Comparison of ENCODE assay signal across 18 cellular contexts in genomic region chr17:45200701-45201100, GRCh38. TPM values are rescaled to one million over a fixed set of nuclear protein-coding genes. Genes with fewer than 3 reads are reported as not detected.
DNase-seq lines count a peak whose midpoint lies in the region; ATAC-seq, FAIRE-seq and TF ChIP-seq lines count a peak whose summit lies in the region.
"Had no signal": no experiment of that assay in that cellular context is flagged by ENCODE, and none has a peak within 500 bp of the region (broad histone marks: within the 10 kb centered on the region; RNA-seq: fewer than 3 reads in every experiment).

No MANE protein-coding gene starts in this region.

- H3K4me1 Mint-ChIP-seq in stimulated activated effector memory CD8-positive, alpha-beta T cell treated with anti-CD3 and anti-CD28 coated beads, Interleukin-12 subunit alpha, Interleukin-12 subunit beta, amount 100 ng/mL, for 72 hours: no peaks in the 10 kb centered on the region

- no peak for FAIRE-seq in bronchial epithelial cell (lab: Jason Lieb, UNC)
- FAIRE-seq: colon had no signal

- H3K4me1 ChIP-seq in stomach (peaks cover 4 to 14% (median 10%) of the 10 kb centered on the region in 4 donors), ascending aorta (peaks cover 0 to 4% of the 10 kb centered on the region in 2 donors)

- H3K4me3 ChIP-seq in AG10803 (ENCODE audit: low read length) (no peak overlapping the region), bronchial epithelial cell (ENCODE audit: low read depth, low read length) (no peak overlapping the region), stomach (no peak overlapping the region), ascending aorta (no peak overlapping the region)
- H3K4me3 ChIP-seq: spleen had no signal

- H3K9me3 ChIP-seq in stomach (no peaks in the 10 kb centered on the region), ascending aorta (no peaks in the 10 kb centered on the region)
- H3K9me3 ChIP-seq: spleen had no signal

- no peak overlapping the region for H3K4me3 Mint-ChIP-seq in stimulated activated effector memory CD8-positive, alpha-beta T cell treated with anti-CD3 and anti-CD28 coated beads, Interleukin-12 subunit alpha, Interleukin-12 subunit beta, amount 100 ng/mL, for 72 hours
- H3K4me3 Mint-ChIP-seq: activated naive CD8-positive, alpha-beta T cell treated with anti-CD3 and anti-CD28 coated beads, Interleukin-2, amount 10 ng/mL, durations not matched to agents 7 days and 5 days; neural crest cell had no signal

- ATAC-seq in stimulated activated effector memory CD8-positive, alpha-beta T cell treated with anti-CD3 and anti-CD28 coated beads, Interleukin-12 subunit alpha, Interleukin-12 subunit beta, amount 100 ng/mL, for 72 hours: no peak
- ATAC-seq in stimulated activated naive CD8-positive, alpha-beta T cell treated with anti-CD3 and anti-CD28 coated beads, Interleukin-15, Interleukin-2, amounts not matched to agents 100 U/mL and 50 U/mL, for 24 hours: no peak
- ATAC-seq: HCT116 had no signal

- no peak for TF ChIP-seq CTCF in AG10803 (conservative IDR thresholded peaks at IDR 0.05; ENCODE audit: low read length)
- no peak for TF ChIP-seq CTCF in bronchial epithelial cell (IDR thresholded peaks at IDR 0.05; ENCODE audit: insufficient read depth, low read length, severe bottlenecking)
- TF ChIP-seq CTCF in stomach (IDR thresholded peaks at IDR 0.05): no peak
- TF ChIP-seq CTCF in ascending aorta (IDR thresholded peaks at IDR 0.05): no peak

- WGBS in stomach, 5 donors: 65 to 81% (median 74%) methylated on average over 9 of the region's 9 CpGs

- no peaks in the 10 kb centered on the region for H3K9me3 Mint-ChIP-seq in stimulated activated effector memory CD8-positive, alpha-beta T cell treated with anti-CD3 and anti-CD28 coated beads, Interleukin-12 subunit alpha, Interleukin-12 subunit beta, amount 100 ng/mL, for 72 hours
- H3K9me3 Mint-ChIP-seq: activated naive CD8-positive, alpha-beta T cell treated with anti-CD3 and anti-CD28 coated beads, Interleukin-2, amount 10 ng/mL, durations not matched to agents 7 days and 5 days; neural crest cell had no signal

- H3K36me3 ChIP-seq in bronchial epithelial cell (ENCODE audit: control insufficient read depth, insufficient read depth, low read length) (no peaks in the 10 kb centered on the region), stomach (no peaks in the 10 kb centered on the region), ascending aorta (no peaks in the 10 kb centered on the region)
- H3K36me3 ChIP-seq: spleen had no signal

- H3K27ac ChIP-seq in stomach: no peak overlapping the region
- H3K27ac ChIP-seq in ascending aorta: no peak overlapping the region

- H3K36me3 Mint-ChIP-seq in stimulated activated effector memory CD8-positive, alpha-beta T cell treated with anti-CD3 and anti-CD28 coated beads, Interleukin-12 subunit alpha, Interleukin-12 subunit beta, amount 100 ng/mL, for 72 hours: no peaks in the 10 kb centered on the region
- H3K36me3 Mint-ChIP-seq: activated naive CD8-positive, alpha-beta T cell treated with anti-CD3 and anti-CD28 coated beads, Interleukin-2, amount 10 ng/mL, durations not matched to agents 7 days and 5 days had no signal

- no peak for TF ChIP-seq EP300 in stomach (IDR thresholded peaks at IDR 0.05)

- H3K27me3 ChIP-seq in bronchial epithelial cell (ENCODE audit: control insufficient read depth, insufficient read depth, low read length) (no peaks in the 10 kb centered on the region), stomach (no peaks in the 10 kb centered on the region), ascending aorta (no peaks in the 10 kb centered on the region)
- H3K27me3 ChIP-seq: spleen had no signal

- intact Hi-C loops in stomach (cut with DNase I; ENCODE audit: low total_unique reads) (no loop called here), ascending aorta (cut with DNase I) (no loop called here)

- no peak for TF ChIP-seq POLR2A in stomach (IDR thresholded peaks at IDR 0.05)

- peak; percentile 20 for DNase-seq in AG10803 (ENCODE audit: low read depth)
- peak; percentile 55 for DNase-seq in NAMALWA (ENCODE audit: low spot score)
- DNase-seq in bronchial epithelial cell (ENCODE audit: low read depth): peak; percentile 10
- peak; percentile 6 for DNase-seq in iPS-NIHi11 (ENCODE audit: low spot score)
- no peak for DNase-seq in stimulated activated effector memory CD8-positive, alpha-beta T cell treated with anti-CD3 and anti-CD28 coated beads, Interleukin-12 subunit alpha, Interleukin-12 subunit beta, amount 100 ng/mL, for 72 hours (ENCODE audit: low spot score in 2 of 2)
- no peak for DNase-seq in stomach
- DNase-seq in stimulated activated naive CD8-positive, alpha-beta T cell treated with anti-CD3 and anti-CD28 coated beads, Interleukin-15, Interleukin-2, amounts not matched to agents 100 U/mL and 50 U/mL, for 24 hours: no peak
- no peak for DNase-seq in ascending aorta (ENCODE audit: low spot score in 2 of 2)
- DNase-seq: activated CD8-positive, alpha-beta memory T cell treated with anti-CD3 and anti-CD28 coated beads for 24 hours; activated naive CD8-positive, alpha-beta T cell treated with anti-CD3 and anti-CD28 coated beads, Interleukin-2, amount 10 ng/mL, durations not matched to agents 7 days and 5 days; foreskin melanocyte; kidney glomerular epithelial cell; NCI-H2107; OCI-M1; spleen had no signal

- H3K27ac Mint-ChIP-seq in stimulated activated effector memory CD8-positive, alpha-beta T cell treated with anti-CD3 and anti-CD28 coated beads, Interleukin-12 subunit alpha, Interleukin-12 subunit beta, amount 100 ng/mL, for 72 hours: no peak overlapping the region
- H3K27ac Mint-ChIP-seq: activated naive CD8-positive, alpha-beta T cell treated with anti-CD3 and anti-CD28 coated beads, Interleukin-2, amount 10 ng/mL, durations not matched to agents 7 days and 5 days had no signal

RNA-seq across cellular contexts. Expression of gene FMNL1, which starts 21.0 kb away (rescaled TPM):
- total RNA-seq in bronchial epithelial cell: 0.53 and 2.0 TPM in 2 replicates
- total RNA-seq in stomach: 10 to 100 TPM in 3 of 5 donors, 1 to 10 TPM in 2; 8.1 to 34.5 (median 16.5) TPM
- 10 to 100 TPM in 1 of 3 donors, 1 to 10 TPM in 2; 4.5 to 10.1 (median 8.2) TPM for polyA plus RNA-seq in stomach
- total RNA-seq in ascending aorta: 10.7 TPM

RNA-seq across cellular contexts. Expression of gene HEXIM2, which starts 39.0 kb away (rescaled TPM):
- 4.1 and 4.7 TPM in 2 replicates for total RNA-seq in bronchial epithelial cell
- 10 to 100 TPM in 2 of 5 donors, 1 to 10 TPM in 2, under 1 TPM in 1; 0.92 to 34.4 (median 6.7) TPM for total RNA-seq in stomach
- 10 to 100 TPM; 10.8 to 12.5 (median 11.1) TPM for polyA plus RNA-seq in stomach
- total RNA-seq in ascending aorta: 1.4 TPM

RNA-seq across cellular contexts. Expression of gene HEXIM1, which starts 52.4 kb away (rescaled TPM):
- total RNA-seq in bronchial epithelial cell (7.1 and 12.5 TPM in 2 replicates), stomach (10 to 100 TPM in 3 of 5 donors, 1 to 10 TPM in 2; 6.4 to 23.8 (median 13.0) TPM), ascending aorta (23.7 TPM)
- polyA plus RNA-seq in stomach: 10 to 100 TPM; 15.4 to 20.5 (median 16.1) TPM

Comparison
In these comparisons a context has a peak if more than half of its experiments do, and no peak if none do; other contexts are left out.
1. DNase-seq: peak in AG10803 (single experiment), NAMALWA (single experiment), bronchial epithelial cell (single experiment) and iPS-NIHi11 (single experiment); none in stimulated activated effector memory CD8-positive, alpha-beta T cell treated with anti-CD3 and anti-CD28 coated beads, Interleukin-12 subunit alpha, Interleukin-12 subunit beta, amount 100 ng/mL, for 72 hours (0 of 2), stomach (single experiment), stimulated activated naive CD8-positive, alpha-beta T cell treated with anti-CD3 and anti-CD28 coated beads, Interleukin-15, Interleukin-2, amounts not matched to agents 100 U/mL and 50 U/mL, for 24 hours (single experiment) and ascending aorta (0 of 2).